In the genomic region with DNA sequence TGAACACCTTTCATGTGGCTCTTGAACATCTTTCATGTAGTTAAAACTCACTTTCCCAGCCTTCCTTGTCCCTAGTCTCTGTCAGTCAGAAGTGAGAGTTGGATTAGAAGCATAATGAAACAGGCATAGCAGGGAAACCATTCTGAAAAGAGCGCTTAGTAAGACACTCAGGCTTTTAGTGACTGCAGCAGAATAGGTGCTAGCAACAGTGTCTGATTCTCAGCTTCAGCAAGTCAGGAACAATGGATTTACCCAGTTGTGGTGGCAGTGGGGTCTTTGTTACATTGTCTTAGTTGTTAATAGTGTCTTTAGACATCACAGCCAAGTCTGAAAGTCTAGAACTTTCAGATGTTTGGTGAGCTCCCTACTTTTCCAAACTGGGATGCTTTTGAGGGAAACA, we compare ENCODE assay signal across 23 cellular contexts.
"Had no signal": no experiment of that assay in that cellular context is flagged by ENCODE, and none has a peak within 500 bp of the region (broad histone marks: within the 10 kb centered on the region; RNA-seq: fewer than 3 reads in every experiment).

No MANE protein-coding gene starts in this region.

- H3K36me3 ChIP-seq: colonic mucosa, esophagus squamous epithelium, heart right ventricle, pancreas, right lobe of liver, suprapubic skin, thyroid gland had no signal

- H3K27me3 ChIP-seq: colonic mucosa, esophagus squamous epithelium, heart right ventricle, pancreas, right lobe of liver, suprapubic skin, thyroid gland had no signal

- DNase-seq: central memory CD4-positive, alpha-beta T cell; colonic mucosa; effector CD8-positive, alpha-beta T cell; endodermal cell; esophagus squamous epithelium; foreskin melanocyte; glutamatergic neuron; heart right ventricle; hippocampal formation; left ventricle myocardium superior; midbrain; naive thymus-derived CD4-positive, alpha-beta T cell; occipital lobe; pancreas; right lobe of liver; small intestine; stimulated activated CD4-positive, alpha-beta T cell treated with anti-CD3 and anti-CD28 coated beads, Interleukin-15, amount 100 ng/mL, for 24 hours; stimulated activated CD4-positive, alpha-beta T cell treated with anti-CD3 and anti-CD28 coated beads, Interleukin-2, amount 100 ng/mL, for 48 hours; stimulated activated naive B cell treated with anti-CD40 and anti-IgM and Interleukin-4, amounts not matched to agents 10 μg/mL and 1 μg/mL and 100 μg/mL, for 72 hours; thyroid gland had no signal

- H3K4me1 ChIP-seq: colonic mucosa, esophagus squamous epithelium, heart right ventricle, pancreas, right lobe of liver, suprapubic skin, thyroid gland had no signal

- ATAC-seq: heart right ventricle; left ventricle myocardium superior; naive thymus-derived CD4-positive, alpha-beta T cell; pancreas; right lobe of liver; stimulated activated naive B cell treated with anti-CD40 and anti-IgM and Interleukin-4, amounts not matched to agents 10 μg/mL and 1 μg/mL and 100 μg/mL, for 72 hours had no signal

- H3K4me3 ChIP-seq: colonic mucosa, esophagus squamous epithelium, heart right ventricle, lung, pancreas, right lobe of liver, suprapubic skin, thyroid gland had no signal

- H3K27ac ChIP-seq: colonic mucosa, esophagus squamous epithelium, heart right ventricle, pancreas, right lobe of liver, suprapubic skin, thyroid gland had no signal

- H3K9me3 ChIP-seq: colonic mucosa, esophagus squamous epithelium, pancreas, right lobe of liver, suprapubic skin, thyroid gland had no signal

- FAIRE-seq: keratinocyte, pancreas, small intestine had no signal
